Comparison of ENCODE assay signal across 9 cellular contexts in the genomic region with DNA sequence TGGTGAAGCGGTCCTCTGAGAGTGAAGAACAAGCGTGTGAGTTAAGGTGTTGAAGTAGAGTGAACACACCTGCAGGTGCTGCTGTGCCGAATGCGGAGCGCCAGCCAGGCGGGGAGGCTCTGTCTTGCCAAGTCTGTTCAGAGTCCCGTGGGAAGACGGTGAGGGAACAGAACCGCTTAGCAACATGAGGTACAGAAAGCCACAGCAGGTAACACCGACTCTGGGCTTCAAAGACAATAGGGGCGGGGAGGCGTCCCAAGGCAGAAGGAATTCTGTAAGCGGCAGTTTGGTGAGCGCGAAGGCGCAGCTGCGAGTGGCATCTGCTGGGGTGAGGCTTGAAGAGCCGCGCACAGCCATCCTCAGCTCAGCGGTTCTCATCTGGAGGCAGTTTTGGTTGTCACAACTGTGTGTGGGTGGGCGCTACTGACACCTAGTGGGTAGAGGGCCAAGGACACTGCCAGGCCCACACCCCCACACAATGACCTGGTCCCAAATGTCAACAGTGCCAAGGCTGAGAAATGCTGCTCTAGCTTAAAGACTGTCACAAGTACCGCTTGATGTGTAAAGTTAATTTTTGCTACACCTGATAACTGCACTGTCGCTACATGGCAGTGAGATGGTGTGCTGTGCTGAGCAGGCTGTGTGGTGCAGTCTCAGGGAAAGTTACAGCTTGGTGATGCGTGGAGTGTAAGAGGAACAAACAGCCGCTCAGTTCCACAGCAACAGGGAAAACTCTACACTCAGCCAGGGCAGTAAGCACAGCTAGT.
DNase-seq lines count a peak whose midpoint lies in the region; ATAC-seq and TF ChIP-seq lines count a peak whose summit lies in the region.
"Had no signal": no experiment of that assay in that cellular context is flagged by ENCODE, and none has a peak within 500 bp of the region (broad histone marks: within the 10 kb centered on the region; RNA-seq: fewer than 3 reads in every experiment).

No MANE protein-coding gene starts in this region.

- H3K4me2 ChIP-seq in OCI-LY1 (ENCODE audit: low read length), result peak overlapping the region; percentile 83
- H3K4me2 ChIP-seq in mesenchymal stem cell (ENCODE audit: low read length, poor library complexity, severe bottlenecking), result no peak overlapping the region

- POLR2A ChIA-PET in CD4-positive, alpha-beta T cell (lab: Charles Lee), result no interaction called here

- H3K27ac ChIP-seq in CD4-positive, alpha-beta T cell (ENCODE audit: low read depth, low read length), result no peak overlapping the region
- peak overlapping the region; percentile 70 for H3K27ac ChIP-seq in OCI-LY1 (ENCODE audit: low read depth, low read length, poor library complexity, severe bottlenecking)
- no peak overlapping the region for H3K27ac ChIP-seq in mesenchymal stem cell (ENCODE audit: low read length, poor library complexity, severe bottlenecking)
- no peak overlapping the region for H3K27ac ChIP-seq in effector memory CD4-positive, alpha-beta T cell (ENCODE audit: insufficient read depth, low read length, poor library complexity, severe bottlenecking)

- H3K9ac ChIP-seq in OCI-LY1 (ENCODE audit: low read length) (peak overlapping the region; percentile 36; the same call in 1 of the 2 replicates), mesenchymal stem cell (ENCODE audit: low read length) (no peak overlapping the region)

- no peak overlapping the region for H2AK5ac ChIP-seq in mesenchymal stem cell (ENCODE audit: low read length, severe bottlenecking)

- no peak overlapping the region for H3K14ac ChIP-seq in mesenchymal stem cell (ENCODE audit: low read length in 2 of 2)

- H3K4me1 ChIP-seq in OCI-LY1 (ENCODE audit: insufficient read depth, low read length, severe bottlenecking), result peaks cover 55% of the 10 kb centered on the region
- H3K4me1 ChIP-seq in mesenchymal stem cell (ENCODE audit: control insufficient read depth, insufficient read depth, low read depth, low read length), result peaks cover 2% of the 10 kb centered on the region
- H3K4me1 ChIP-seq in effector memory CD4-positive, alpha-beta T cell (ENCODE audit: control insufficient read depth, insufficient read depth, low read length, poor library complexity, severe bottlenecking), result no peaks in the 10 kb centered on the region

- H3K27me3 Mint-ChIP-seq in CD4-positive, alpha-beta T cell, result no peaks in the 10 kb centered on the region
- no peaks in the 10 kb centered on the region for H3K27me3 Mint-ChIP-seq in dendritic cell treated with granulocyte-macrophage colony-stimulating factor and Interleukin-4, amounts not matched to agents 40 ng/mL and 50 ng/mL, for 4 days

- H3K36me3 ChIP-seq in OCI-LY1 (ENCODE audit: insufficient read depth, low read length), result no peaks in the 10 kb centered on the region
- H3K36me3 ChIP-seq in mesenchymal stem cell (ENCODE audit: control insufficient read depth in 1 of 2, insufficient read depth in 2 of 2, low read depth in 1 of 2, low read length in 2 of 2), result peaks cover 45 to 49% of the 10 kb centered on the region in 2 experiments
- H3K36me3 ChIP-seq in effector memory CD4-positive, alpha-beta T cell (ENCODE audit: control insufficient read depth, insufficient read depth, low read length), result no peaks in the 10 kb centered on the region

- H3K4ac ChIP-seq in mesenchymal stem cell (ENCODE audit: low read depth in 1 of 2, low read length in 2 of 2), result no peak overlapping the region

- H4K20me1 ChIP-seq in OCI-LY1 (ENCODE audit: insufficient read depth, low read length), result no peaks in the 10 kb centered on the region

- no peak overlapping the region for H4K91ac ChIP-seq in mesenchymal stem cell (ENCODE audit: low read length)

- DNase-seq in CD4-positive, alpha-beta T cell, result peak in 5 of 10 experiments; percentile 5 to 18 (median 9)
- DNase-seq in mesenchymal stem cell, result peak; percentile 20
- no peak for DNase-seq in dedifferentiated amniotic fluid mesenchymal stem cell (ENCODE audit: extremely low spot score)
- no peak for DNase-seq in effector memory CD4-positive, alpha-beta T cell

- no peak for TF ChIP-seq CTCF in CD4-positive, alpha-beta T cell (IDR thresholded peaks at IDR 0.05)
- peak; percentile 97 for TF ChIP-seq CTCF in OCI-LY1 (IDR thresholded peaks at IDR 0.05; ENCODE audit: low read length)

- no peak overlapping the region for H2BK120ac ChIP-seq in mesenchymal stem cell (ENCODE audit: low read depth, low read length)

- H3K79me2 ChIP-seq in OCI-LY1 (ENCODE audit: insufficient read depth, low read length), result no peaks in the 10 kb centered on the region

- no peak overlapping the region for H2BK12ac ChIP-seq in mesenchymal stem cell (ENCODE audit: low read length in 2 of 2)

- H2AFZ ChIP-seq in OCI-LY1 (ENCODE audit: low read length) (no peak overlapping the region), mesenchymal stem cell (ENCODE audit: low read depth, low read length) (no peak overlapping the region)

- peaks cover 13% of the 10 kb centered on the region for H3K4me1 Mint-ChIP-seq in CD4-positive, alpha-beta T cell (ENCODE audit: low read depth)
- H3K4me1 Mint-ChIP-seq in dendritic cell treated with granulocyte-macrophage colony-stimulating factor and Interleukin-4, amounts not matched to agents 40 ng/mL and 50 ng/mL, for 4 days (ENCODE audit: low read depth), result peaks cover 61% of the 10 kb centered on the region

- H3K23ac ChIP-seq in mesenchymal stem cell (ENCODE audit: low read length in 2 of 2), result no peak overlapping the region

- H3K4me3 Mint-ChIP-seq in CD4-positive, alpha-beta T cell, result no peak overlapping the region
- H3K4me3 Mint-ChIP-seq in dendritic cell treated with granulocyte-macrophage colony-stimulating factor and Interleukin-4, amounts not matched to agents 40 ng/mL and 50 ng/mL, for 4 days, result no peak overlapping the region
- H3K4me3 Mint-ChIP-seq: T-helper 1 cell treated with Interleukin-12 subunit alpha and Interleukin-12 subunit beta and Interleukin-4 antibody, amounts not matched to agents 30 μg/mL and 1 μg/mL, for 36 hours had no signal

- peaks cover 6% of the 10 kb centered on the region for H3K79me1 ChIP-seq in mesenchymal stem cell (replicated peaks; ENCODE audit: low read length, poor library complexity, severe bottlenecking)

- CTCF ChIA-PET in CD4-positive, alpha-beta T cell (lab: Charles Lee), result no interaction called here

- peaks cover 44% of the 10 kb centered on the region for H3K36me3 Mint-ChIP-seq in CD4-positive, alpha-beta T cell (ENCODE audit: low read depth)
- peaks cover 85% of the 10 kb centered on the region for H3K36me3 Mint-ChIP-seq in dendritic cell treated with granulocyte-macrophage colony-stimulating factor and Interleukin-4, amounts not matched to agents 40 ng/mL and 50 ng/mL, for 4 days (ENCODE audit: low read depth)

- no peak overlapping the region for H4K8ac ChIP-seq in mesenchymal stem cell (ENCODE audit: low read length)

- H3K18ac ChIP-seq in mesenchymal stem cell (ENCODE audit: low read depth in 1 of 2, low read length in 2 of 2), result no peak overlapping the region

- no peaks in the 10 kb centered on the region for H3K27me3 ChIP-seq in CD4-positive, alpha-beta T cell (ENCODE audit: control insufficient read depth, insufficient read depth, low read length)
- H3K27me3 ChIP-seq in OCI-LY1 (ENCODE audit: insufficient read depth, low read length) (no peaks in the 10 kb centered on the region), mesenchymal stem cell (ENCODE audit: control insufficient read depth in 1 of 2, insufficient read depth in 1 of 2, low read length in 2 of 2) (no peaks in the 10 kb centered on the region)
- no peaks in the 10 kb centered on the region for H3K27me3 ChIP-seq in effector memory CD4-positive, alpha-beta T cell (replicated peaks; ENCODE audit: control insufficient read depth, insufficient read depth, low read length, poor library complexity, severe bottlenecking)

- WGBS in mesenchymal stem cell, result 84% methylated on average over 25 of the region's 25 CpGs

- intact Hi-C loops in CD4-positive, alpha-beta T cell (cut with DNase I, micrococcal nuclease), result loop anchor here in 1 of 2 experiments (10.0 kb wide), 1 partner anchor 170 kb away; a partner anchor contains a TSS
- intact Hi-C loops in dendritic cell treated with granulocyte-macrophage colony-stimulating factor and Interleukin-4, amounts not matched to agents 40 ng/mL and 50 ng/mL, for 4 days (cut with micrococcal nuclease), result no loop called here

- H3K4me3 ChIP-seq in OCI-LY1 (ENCODE audit: low read depth, low read length, poor library complexity, severe bottlenecking) (peak overlapping the region; percentile 54), mesenchymal stem cell (ENCODE audit: insufficient read depth in 1 of 2, low read depth in 1 of 2, low read length in 2 of 2) (no peak overlapping the region)
- no peak overlapping the region for H3K4me3 ChIP-seq in effector memory CD4-positive, alpha-beta T cell (ENCODE audit: insufficient read depth, low read depth, low read length, poor library complexity, severe bottlenecking)

- H3K9me2 ChIP-seq in OCI-LY1 (ENCODE audit: low read depth, low read length), result no peaks in the 10 kb centered on the region

- no peaks in the 10 kb centered on the region for H3F3A ChIP-seq in OCI-LY1 (ENCODE audit: insufficient read depth, low read length)

- H2BK15ac ChIP-seq in mesenchymal stem cell (ENCODE audit: low read depth, poor library complexity, severe bottlenecking), result no peak overlapping the region

- peak; percentile 48 for ATAC-seq in CD4-positive, alpha-beta T cell (ENCODE audit: poor library complexity)
- ATAC-seq in GM18502 (IDR thresholded peaks at IDR 0.05; ENCODE audit: poor library complexity, unreplicated experiment) (peak; percentile 57), HG03378 (IDR thresholded peaks at IDR 0.05; ENCODE audit: unreplicated experiment) (peak; percentile 57)

- no peak overlapping the region for H2BK5ac ChIP-seq in mesenchymal stem cell (ENCODE audit: low read depth, low read length, poor library complexity, severe bottlenecking)

- H3K9me3 ChIP-seq in CD4-positive, alpha-beta T cell (ENCODE audit: control insufficient read depth, low read length), result no peaks in the 10 kb centered on the region
- H3K9me3 ChIP-seq in OCI-LY1 (ENCODE audit: low read length) (no peaks in the 10 kb centered on the region), mesenchymal stem cell (ENCODE audit: control insufficient read depth, low read length) (no peaks in the 10 kb centered on the region)
- H3K9me3 ChIP-seq in effector memory CD4-positive, alpha-beta T cell (ENCODE audit: control insufficient read depth, low read length), result no peaks in the 10 kb centered on the region

- no peak overlapping the region for H3K27ac Mint-ChIP-seq in CD4-positive, alpha-beta T cell
- H3K27ac Mint-ChIP-seq in dendritic cell treated with granulocyte-macrophage colony-stimulating factor and Interleukin-4, amounts not matched to agents 40 ng/mL and 50 ng/mL, for 4 days, result peak overlapping the region; percentile 66
- H3K27ac Mint-ChIP-seq: T-helper 1 cell treated with Interleukin-12 subunit alpha and Interleukin-12 subunit beta and Interleukin-4 antibody, amounts not matched to agents 30 μg/mL and 1 μg/mL, for 36 hours had no signal

- no peaks in the 10 kb centered on the region for H3K9me3 Mint-ChIP-seq in CD4-positive, alpha-beta T cell
- no peaks in the 10 kb centered on the region for H3K9me3 Mint-ChIP-seq in dendritic cell treated with granulocyte-macrophage colony-stimulating factor and Interleukin-4, amounts not matched to agents 40 ng/mL and 50 ng/mL, for 4 days
- H3K9me3 Mint-ChIP-seq: T-helper 1 cell treated with Interleukin-12 subunit alpha and Interleukin-12 subunit beta and Interleukin-4 antibody, amounts not matched to agents 30 μg/mL and 1 μg/mL, for 36 hours had no signal
